In the genomic region with DNA sequence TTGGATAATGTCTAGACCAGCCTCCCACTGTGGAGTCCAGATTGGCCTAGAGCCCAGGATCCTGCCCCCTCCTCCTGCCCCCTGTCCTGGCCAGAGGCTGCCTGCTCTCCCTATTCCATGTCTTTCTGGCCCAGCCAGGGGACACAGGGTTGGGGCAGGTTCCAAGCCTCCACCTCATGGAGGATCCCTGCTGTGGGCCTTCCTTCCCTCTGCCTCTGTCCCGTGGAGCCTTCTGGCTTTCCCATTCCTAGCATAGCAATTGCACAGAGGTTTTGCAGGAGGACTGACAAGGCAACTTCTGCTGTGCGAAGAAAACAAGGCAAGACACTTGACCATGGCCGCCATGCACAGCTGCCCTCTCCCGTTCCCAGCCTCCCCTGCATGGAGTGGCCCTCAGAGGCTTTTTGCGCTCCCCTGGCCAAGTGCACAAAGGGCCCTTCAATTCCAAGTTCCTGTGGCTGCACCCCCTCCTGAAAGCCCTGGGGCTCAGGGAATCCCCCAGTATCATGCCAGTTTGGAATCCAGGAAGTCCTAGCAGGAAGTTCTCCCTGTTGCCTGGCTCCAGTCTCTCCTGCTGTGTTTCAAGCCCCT, we compare ENCODE assay signal across 1 cellular context.
TF ChIP-seq lines count a peak whose summit lies in the region.

No MANE protein-coding gene starts in this region.

TF ChIP-seq in HepG2, 621 proteins besides CTCF, POLR2A, EP300 and RAD21 (continued from another document):
- no peak for TF ChIP-seq TOE1 (CRISPR knock-in tag; IDR thresholded peaks at IDR 0.05)
- TF ChIP-seq SPEN (CRISPR knock-in tag; IDR thresholded peaks at IDR 0.05; ENCODE audit: low read depth) = no peak
- no peak for TF ChIP-seq NR2F2 (IDR thresholded peaks at IDR 0.05; ENCODE audit: borderline replicate concordance, low read depth)
- TF ChIP-seq SOX13 (IDR thresholded peaks at IDR 0.05) = no peak
- no peak for TF ChIP-seq SOX13 (CRISPR knock-in tag; conservative IDR thresholded peaks at IDR 0.05 in 1 of 2, IDR thresholded peaks at IDR 0.05 in 1 of 2)
- TF ChIP-seq FOXJ3 (CRISPR knock-in tag; IDR thresholded peaks at IDR 0.05; ENCODE audit: borderline replicate concordance) = no peak
- TF ChIP-seq ZBTB20 (CRISPR knock-in tag; IDR thresholded peaks at IDR 0.05; ENCODE audit: borderline replicate concordance, low read depth) = no peak
- TF ChIP-seq, protein P1, sequence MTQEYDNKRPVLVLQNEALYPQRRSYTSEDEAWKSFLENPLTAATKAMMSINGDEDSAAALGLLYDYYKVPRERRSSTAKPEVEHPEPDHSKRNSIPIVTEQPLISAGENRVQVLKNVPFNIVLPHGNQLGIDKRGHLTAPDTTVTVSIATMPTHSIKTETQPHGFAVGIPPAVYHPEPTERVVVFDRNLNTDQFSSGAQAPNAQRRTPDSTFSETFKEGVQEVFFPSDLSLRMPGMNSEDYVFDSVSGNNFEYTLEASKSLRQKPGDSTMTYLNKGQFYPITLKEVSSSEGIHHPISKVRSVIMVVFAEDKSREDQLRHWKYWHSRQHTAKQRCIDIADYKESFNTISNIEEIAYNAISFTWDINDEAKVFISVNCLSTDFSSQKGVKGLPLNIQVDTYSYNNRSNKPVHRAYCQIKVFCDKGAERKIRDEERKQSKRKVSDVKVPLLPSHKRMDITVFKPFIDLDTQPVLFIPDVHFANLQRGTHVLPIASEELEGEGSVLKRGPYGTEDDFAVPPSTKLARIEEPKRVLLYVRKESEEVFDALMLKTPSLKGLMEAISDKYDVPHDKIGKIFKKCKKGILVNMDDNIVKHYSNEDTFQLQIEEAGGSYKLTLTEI (CRISPR knock-in tag; conservative IDR thresholded peaks at IDR 0.05) = no peak
- no peak for TF ChIP-seq FLYWCH1 (CRISPR knock-in tag; IDR thresholded peaks at IDR 0.05)
TF ChIP-seq in HepG2: peak in this region for 0.
